Comparison of ENCODE assay signal across 8 cellular contexts in genomic region chr5:122704247-122705036, GRCh38.
DNase-seq lines count a peak whose midpoint lies in the region; ATAC-seq and TF ChIP-seq lines count a peak whose summit lies in the region.

No MANE protein-coding gene starts in this region.

- WGBS in esophagus muscularis mucosa: 74% methylated on average over 4 of the region's 4 CpGs

- no peak overlapping the region for H3K4me2 ChIP-seq in GM23338
- H3K4me2 ChIP-seq in osteoblast (ENCODE audit: insufficient read depth, low read length): no peak overlapping the region

- H3K4me1 ChIP-seq in GM23338 (ENCODE audit: insufficient read depth) (no peaks in the 10 kb centered on the region), Panc1 (ENCODE audit: control insufficient read depth, insufficient read depth, low read length) (no peaks in the 10 kb centered on the region), esophagus muscularis mucosa (no peaks in the 10 kb centered on the region), osteoblast (ENCODE audit: insufficient read depth, low read length) (no peaks in the 10 kb centered on the region)

- TF ChIP-seq POLR2A in esophagus muscularis mucosa (IDR thresholded peaks at IDR 0.05; ENCODE audit: low read depth): no peak

- TF ChIP-seq EP300 in esophagus muscularis mucosa (IDR thresholded peaks at IDR 0.05): no peak

- no peaks in the 10 kb centered on the region for H3K27me3 ChIP-seq in GM23338 (ENCODE audit: insufficient read depth)
- H3K27me3 ChIP-seq in Panc1 (ENCODE audit: control insufficient read depth, insufficient read depth, low read length): no peaks in the 10 kb centered on the region; the same call in 1 of the 2 replicates
- no peaks in the 10 kb centered on the region for H3K27me3 ChIP-seq in esophagus muscularis mucosa
- H3K27me3 ChIP-seq in osteoblast (ENCODE audit: insufficient read depth, low read length): no peaks in the 10 kb centered on the region

- H3F3A ChIP-seq in GM23338 (replicated peaks; ENCODE audit: low read depth): no peaks in the 10 kb centered on the region

- H3K36me3 Mint-ChIP-seq in GM23338 (ENCODE audit: low read depth): no peaks in the 10 kb centered on the region

- in situ Hi-C loops in Panc1 (cut with HindIII; ENCODE audit: low pct_unique_long_range_greater_than_20kb, low sequenced_read_pairs): no loop called here

- no peak overlapping the region for H3K27ac ChIP-seq in GM23338 (ENCODE audit: low read depth)
- 0 out of 2 replicates have a peak overlapping the region, but pooled peaks have one; percentile 21 for H3K27ac ChIP-seq in Panc1 (ENCODE audit: low read length)
- no peak overlapping the region for H3K27ac ChIP-seq in esophagus muscularis mucosa (replicated peaks in 1 of 4)
- H3K27ac ChIP-seq in osteoblast (ENCODE audit: low read depth, low read length): no peak overlapping the region

- ATAC-seq in GM23338 (peak; percentile 69), Panc1 (peak; percentile 86)

- H3K36me3 ChIP-seq in GM23338 (ENCODE audit: insufficient read depth) (no peaks in the 10 kb centered on the region), Panc1 (ENCODE audit: control insufficient read depth, insufficient read depth, low read length) (no peaks in the 10 kb centered on the region), esophagus muscularis mucosa (no peaks in the 10 kb centered on the region), osteoblast (ENCODE audit: insufficient read depth, low read length) (no peaks in the 10 kb centered on the region)

- H3K4me1 Mint-ChIP-seq in GM23338: no peaks in the 10 kb centered on the region

- POLR2A ChIA-PET in Panc1 (lab: Charles Lee): interaction anchor here (0.6 kb wide), 1 partner anchor 39 kb away, joined by 3 read pairs; no protein-coding TSS in a partner anchor

- CTCF ChIA-PET in Panc1 (lab: Charles Lee): interaction anchor here (0.6 to 0.8 kb wide), 3 partner anchors 49 to 809 kb away, joined by 3 to 6 read pairs (median 4); no protein-coding TSS in a partner anchor

- no peaks in the 10 kb centered on the region for H3K9me3 ChIP-seq in Panc1 (ENCODE audit: control insufficient read depth, insufficient read depth, low read depth, low read length)
- no peaks in the 10 kb centered on the region for H3K9me3 ChIP-seq in esophagus muscularis mucosa
- H3K9me3 ChIP-seq in osteoblast (ENCODE audit: low read depth, low read length): no peaks in the 10 kb centered on the region

- H3K4me3 Mint-ChIP-seq in GM23338: no peak overlapping the region

- TF ChIP-seq CTCF in GM23338 (conservative IDR thresholded peaks at IDR 0.05; ENCODE audit: low read depth in 2 of 2): peak; percentile 52 to 74
- peak; percentile 75; the same call in 1 of the 2 replicates for TF ChIP-seq CTCF in Panc1 (IDR thresholded peaks at IDR 0.05)
- peak; percentile 39 to 58 (median 41) for TF ChIP-seq CTCF in esophagus muscularis mucosa (IDR thresholded peaks at IDR 0.05)
- TF ChIP-seq CTCF in osteoblast (IDR thresholded peaks at IDR 0.05; ENCODE audit: extremely low read depth, low read depth, low read length): peak; percentile 75

- H3K79me2 ChIP-seq in GM23338 (replicated peaks; ENCODE audit: insufficient read depth) (no peaks in the 10 kb centered on the region), osteoblast (ENCODE audit: insufficient read depth, low read length) (no peaks in the 10 kb centered on the region)

- H3K9me2 ChIP-seq in GM23338 (ENCODE audit: insufficient read depth): no peaks in the 10 kb centered on the region

- no peak overlapping the region for H3K4me3 ChIP-seq in GM23338
- no peak overlapping the region for H3K4me3 ChIP-seq in Panc1 (ENCODE audit: low read depth in 2 of 2, low read length in 2 of 2)
- no peak overlapping the region for H3K4me3 ChIP-seq in esophagus muscularis mucosa
- H3K4me3 ChIP-seq in osteoblast (ENCODE audit: insufficient read depth, low read length): no peak overlapping the region

- no peaks in the 10 kb centered on the region for H3K27me3 Mint-ChIP-seq in GM23338 (ENCODE audit: insufficient read depth, low read depth, poor library complexity)

- no peaks in the 10 kb centered on the region for H3K9me3 Mint-ChIP-seq in GM23338

- intact Hi-C loops in Panc1 (cut with micrococcal nuclease; ENCODE audit: unreplicated experiment): no loop called here
- intact Hi-C loops in esophagus muscularis mucosa (cut with DNase I): loop anchor here (10.0 kb wide), 1 partner anchor 640 kb away; no protein-coding TSS in a partner anchor

- H4K20me1 ChIP-seq in GM23338 (replicated peaks; ENCODE audit: insufficient read depth): no peaks in the 10 kb centered on the region
- no peaks in the 10 kb centered on the region for H4K20me1 ChIP-seq in osteoblast (ENCODE audit: insufficient read depth, low read length)

- no TSS peak for BruUV-seq in Panc1 (replicated peaks; lab: Mats Ljungman, UMichigan)

- H3K27ac Mint-ChIP-seq in GM23338: peak overlapping the region; percentile 65; the same call in 1 of the 2 replicates

- DNase-seq in AG08395 (ENCODE audit: low spot score): peak; percentile 52
- peak; percentile 78 for DNase-seq in GM23338 (ENCODE audit: low spot score)
- DNase-seq in Panc1 (ENCODE audit: low read depth, low spot score): no peak
- no peak for DNase-seq in esophagus muscularis mucosa (ENCODE audit: extremely low spot score)
- DNase-seq in osteoblast (ENCODE audit: insufficient read length, low spot score, missing footprints): no peak
- DNase-seq in activated CD4-positive, alpha-beta T cell treated with anti-CD3 and anti-CD28 coated beads for 4 hours: no peak
- no peak for DNase-seq in NK-92 (lab: John Stamatoyannopoulos, UW; ENCODE audit: unreplicated experiment)
- no peak for DNase-seq in mucosa of gallbladder (ENCODE audit: low spot score)

- H2AFZ ChIP-seq in GM23338 (peak overlapping the region; percentile 82; the same call in 1 of the 2 replicates), osteoblast (ENCODE audit: low read length) (no peak overlapping the region)

TF ChIP-seq in GM23338, 12 proteins besides CTCF, POLR2A, EP300 and RAD21 (continues in another document):
- TF ChIP-seq EZH2phosphoT487 (IDR thresholded peaks at IDR 0.05; ENCODE audit: unreplicated experiment) (no peak), ZNF114 (CRISPR knock-in tag; IDR thresholded peaks at IDR 0.05) (no peak), POLR2AphosphoS5 (IDR thresholded peaks at IDR 0.05; ENCODE audit: low read depth) (no peak), NANOG (IDR thresholded peaks at IDR 0.05; ENCODE audit: borderline replicate concordance) (no peak), STAT1 (IDR thresholded peaks at IDR 0.05; ENCODE audit: unreplicated experiment) (no peak), EZH2 (IDR thresholded peaks at IDR 0.05; ENCODE audit: low read depth, unreplicated experiment) (no peak), ETS1 (IDR thresholded peaks at IDR 0.05) (no peak), REST (IDR thresholded peaks at IDR 0.05; ENCODE audit: unreplicated experiment) (no peak), CREB1 (CRISPR knock-in tag; IDR thresholded peaks at IDR 0.05; ENCODE audit: low read depth) (no peak), ZNF331 (CRISPR knock-in tag; IDR thresholded peaks at IDR 0.05; ENCODE audit: low read depth) (no peak), JUNB (IDR thresholded peaks at IDR 0.05; ENCODE audit: unreplicated experiment) (no peak)

Comparison
In these comparisons a context has a peak if more than half of its experiments do, and no peak if none do; other contexts are left out.
1. DNase-seq: peak in AG08395 (single experiment) and GM23338 (single experiment); none in Panc1 (single experiment), esophagus muscularis mucosa (single experiment), osteoblast (single experiment), activated CD4-positive, alpha-beta T cell treated with anti-CD3 and anti-CD28 coated beads for 4 hours (0 of 2), NK-92 (single experiment) and mucosa of gallbladder (single experiment).
2. Peak in every context shown above with its lines, with median percentiles within 50 percentile points of each other: CTCF ChIP-seq.